ENCODE assay signal across 15 cellular contexts in genomic region chr20:58228103-58228483, GRCh38. TPM values are rescaled to one million over a fixed set of nuclear protein-coding genes. Genes with fewer than 3 reads are reported as not detected.
DNase-seq lines count a peak whose midpoint lies in the region; ATAC-seq and TF ChIP-seq lines count a peak whose summit lies in the region.
"Had no signal": no experiment of that assay in that cellular context is flagged by ENCODE, and none has a peak within 500 bp of the region (broad histone marks: within the 10 kb centered on the region; RNA-seq: fewer than 3 reads in every experiment).

No MANE protein-coding gene starts in this region.

- no peak for DNase-seq in stimulated activated naive CD8-positive, alpha-beta T cell treated with anti-CD3 and anti-CD28 coated beads, Interleukin-15, Interleukin-2, amounts not matched to agents 100 U/mL and 50 U/mL, for 24 hours
- DNase-seq in brain microvascular endothelial cell: no peak
- DNase-seq in mesendoderm: no peak
- DNase-seq in vagina (ENCODE audit: extremely low spot score in 2 of 2): no peak
- no peak for DNase-seq in NCI-H1930 (lab: John Stamatoyannopoulos, UW)
- no peak for DNase-seq in NCI-H1092 (lab: John Stamatoyannopoulos, UW)
- DNase-seq: Calu3, GOT3, midbrain, tibial artery had no signal

- H3K4me1 ChIP-seq in mesendoderm (ENCODE audit: control insufficient read depth, low read depth, low read length): no peaks in the 10 kb centered on the region
- H3K4me1 ChIP-seq in vagina: no peaks in the 10 kb centered on the region
- H3K4me1 ChIP-seq: adrenal gland had no signal

- H3K36me3 Mint-ChIP-seq in stimulated activated naive CD8-positive, alpha-beta T cell treated with anti-CD3 and anti-CD28 coated beads, Interleukin-15, Interleukin-2, amounts not matched to agents 100 ng/mL and 50 ng/mL, for 24 hours (ENCODE audit: low read depth): peaks cover 31% of the 10 kb centered on the region

- H2BK5ac ChIP-seq in mesendoderm (ENCODE audit: low read length): no peak overlapping the region

- peaks cover 4% of the 10 kb centered on the region for H3K36me3 ChIP-seq in brain microvascular endothelial cell (replicated peaks)
- no peaks in the 10 kb centered on the region for H3K36me3 ChIP-seq in mesendoderm (ENCODE audit: control insufficient read depth, insufficient read depth, low read length)
- H3K36me3 ChIP-seq in vagina: no peaks in the 10 kb centered on the region

- peaks cover 59% of the 10 kb centered on the region for H3K27me3 Mint-ChIP-seq in stimulated activated naive CD8-positive, alpha-beta T cell treated with anti-CD3 and anti-CD28 coated beads, Interleukin-15, Interleukin-2, amounts not matched to agents 100 ng/mL and 50 ng/mL, for 24 hours

- TF ChIP-seq CTCF in brain microvascular endothelial cell (IDR thresholded peaks at IDR 0.05; ENCODE audit: low read depth, low read length, missing control alignments): no peak
- TF ChIP-seq CTCF in vagina (IDR thresholded peaks at IDR 0.05): no peak

- no peak overlapping the region for H4K8ac ChIP-seq in mesendoderm (ENCODE audit: low read depth, low read length)

- H3K56ac ChIP-seq in mesendoderm (ENCODE audit: low read length): peak overlapping the region; percentile 86

- H3K4ac ChIP-seq in mesendoderm (ENCODE audit: low read depth, low read length): no peak overlapping the region

- peak overlapping the region; percentile 60 for H3K4me2 ChIP-seq in mesendoderm (ENCODE audit: low read length)

- intact Hi-C loops in vagina (cut with DNase I): no loop called here

- H3K27ac Mint-ChIP-seq in stimulated activated naive CD8-positive, alpha-beta T cell treated with anti-CD3 and anti-CD28 coated beads, Interleukin-15, Interleukin-2, amounts not matched to agents 100 ng/mL and 50 ng/mL, for 24 hours: no peak overlapping the region

- H3K9me3 ChIP-seq in vagina: no peaks in the 10 kb centered on the region
- H3K9me3 ChIP-seq: adrenal gland, tibial artery had no signal

- H3K4me3 Mint-ChIP-seq in stimulated activated naive CD8-positive, alpha-beta T cell treated with anti-CD3 and anti-CD28 coated beads, Interleukin-15, Interleukin-2, amounts not matched to agents 100 ng/mL and 50 ng/mL, for 24 hours: peak overlapping the region; percentile 42

- no peak for TF ChIP-seq POLR2A in vagina (IDR thresholded peaks at IDR 0.05)

- H4K5ac ChIP-seq in mesendoderm (ENCODE audit: low read length): no peak overlapping the region

- no peak overlapping the region for H2BK15ac ChIP-seq in mesendoderm (replicated peaks; ENCODE audit: low read depth)

- no peak overlapping the region for H2AK5ac ChIP-seq in mesendoderm (ENCODE audit: low read length)

- no peak overlapping the region for H2BK120ac ChIP-seq in mesendoderm (ENCODE audit: low read depth, low read length)

- ATAC-seq in stimulated activated naive CD8-positive, alpha-beta T cell treated with anti-CD3 and anti-CD28 coated beads, Interleukin-15, Interleukin-2, amounts not matched to agents 100 U/mL and 50 U/mL, for 24 hours: no peak
- ATAC-seq in HG03520 (IDR thresholded peaks at IDR 0.05; ENCODE audit: unreplicated experiment): no peak
- ATAC-seq: Panc1 had no signal

- H3K4me3 ChIP-seq in brain microvascular endothelial cell (ENCODE audit: low read depth, low read length) (peak overlapping the region; percentile 45), mesendoderm (ENCODE audit: low read length) (no peak overlapping the region), vagina (peak overlapping the region; percentile 7 to 31)

- peak overlapping the region; percentile 65 for H3K27ac ChIP-seq in brain microvascular endothelial cell
- no peak overlapping the region for H3K27ac ChIP-seq in mesendoderm (ENCODE audit: low read depth, low read length)
- no peak overlapping the region for H3K27ac ChIP-seq in vagina
- H3K27ac ChIP-seq: tibial artery had no signal

- H3K9ac ChIP-seq in mesendoderm (ENCODE audit: low read length): peak overlapping the region; percentile 67

- H3K18ac ChIP-seq in mesendoderm (ENCODE audit: low read length): peak overlapping the region; percentile 16

- no peaks in the 10 kb centered on the region for H3K79me2 ChIP-seq in mesendoderm (ENCODE audit: control insufficient read depth, insufficient read depth, low read length)

- H3K79me1 ChIP-seq in mesendoderm (ENCODE audit: low read length): no peaks in the 10 kb centered on the region

- peaks cover 38% of the 10 kb centered on the region for H3K4me1 Mint-ChIP-seq in stimulated activated naive CD8-positive, alpha-beta T cell treated with anti-CD3 and anti-CD28 coated beads, Interleukin-15, Interleukin-2, amounts not matched to agents 100 ng/mL and 50 ng/mL, for 24 hours (ENCODE audit: low read depth)

- WGBS in mesendoderm (ENCODE audit: extremely low coverage, insufficient coverage, low lambda C conversion rate): no CpG with 5 or more reads among the region's 29 CpGs

- H3K9me3 Mint-ChIP-seq in stimulated activated naive CD8-positive, alpha-beta T cell treated with anti-CD3 and anti-CD28 coated beads, Interleukin-15, Interleukin-2, amounts not matched to agents 100 ng/mL and 50 ng/mL, for 24 hours: no peaks in the 10 kb centered on the region

- peaks cover 5% of the 10 kb centered on the region for H3K27me3 ChIP-seq in brain microvascular endothelial cell (replicated peaks)
- peaks cover 1% of the 10 kb centered on the region for H3K27me3 ChIP-seq in mesendoderm (ENCODE audit: insufficient read depth, low read length, poor library complexity)
- no peaks in the 10 kb centered on the region for H3K27me3 ChIP-seq in vagina

- in situ Hi-C loops in brain microvascular endothelial cell (cut with HindIII; ENCODE audit: low pct_ligation_motif_present, low sequenced_read_pairs): no loop called here

- peak overlapping the region; percentile 91 for H3K23ac ChIP-seq in mesendoderm (ENCODE audit: low read length)

RNA-seq across cellular contexts. Expression of gene ANKRD60, which starts 0.4 kb away (rescaled TPM):
- not detected for polyA plus RNA-seq in mesendoderm (2013, experiment 1 of 2)
- polyA plus RNA-seq in mesendoderm (2013, experiment 2 of 2): not detected
- not detected for total RNA-seq in vagina
- total RNA-seq: adrenal gland, Calu3 had no signal
- polyA plus RNA-seq: adrenal gland, esophagus had no signal
